27 cellular contexts compared by ENCODE assay signal in the genomic region with DNA sequence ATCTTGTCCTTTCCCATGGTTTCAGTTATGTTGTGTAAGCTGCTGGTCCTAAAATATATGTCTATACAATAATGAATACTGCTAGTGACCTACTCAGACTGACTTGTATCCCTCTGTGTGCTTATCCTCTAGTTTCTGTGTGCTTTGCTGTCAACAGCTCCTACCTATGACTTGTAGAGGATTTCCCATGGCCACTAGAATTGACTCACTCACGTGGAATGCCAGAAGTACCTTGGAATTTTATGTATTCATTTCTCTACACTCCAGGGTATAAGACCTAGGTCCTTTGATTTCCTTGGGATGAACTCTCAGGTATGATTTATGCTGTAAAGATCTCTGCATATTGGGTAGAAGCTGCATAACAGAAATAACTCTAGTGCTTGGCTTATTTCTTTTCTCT.
DNase-seq lines count a peak whose midpoint lies in the region; ATAC-seq, FAIRE-seq and TF ChIP-seq lines count a peak whose summit lies in the region.
"Had no signal": no experiment of that assay in that cellular context is flagged by ENCODE, and none has a peak within 500 bp of the region (broad histone marks: within the 10 kb centered on the region; RNA-seq: fewer than 3 reads in every experiment).

No MANE protein-coding gene starts in this region.

- TF ChIP-seq RAD21 in IMR-90 (IDR thresholded peaks at IDR 0.05; ENCODE audit: low read length) = no peak

- H3K4me2 ChIP-seq in IMR-90 (ENCODE audit: low read depth, low read length) (no peak overlapping the region), keratinocyte (ENCODE audit: control insufficient read depth, extremely low read depth, insufficient read depth, low read depth, low read length) (no peak overlapping the region)
- H3K4me2 ChIP-seq: A549 had no signal

- no peak overlapping the region for H4K8ac ChIP-seq in IMR-90 (ENCODE audit: low read depth in 2 of 2, low read length in 2 of 2)

- no peak overlapping the region for H2BK20ac ChIP-seq in IMR-90 (ENCODE audit: low read depth, low read length)

- no peak overlapping the region for H3K14ac ChIP-seq in IMR-90 (replicated peaks; ENCODE audit: low read depth, low read length)

- H4K20me1 ChIP-seq in IMR-90 (ENCODE audit: insufficient read depth, low read length) (no peaks in the 10 kb centered on the region), keratinocyte (ENCODE audit: control insufficient read depth, extremely low read depth, insufficient read depth, low read length) (no peaks in the 10 kb centered on the region)
- H4K20me1 ChIP-seq: BLaER1 treated with 17β-estradiol and CSF1 and Interleukin-3, amounts not matched to agents 10 nM and 100 nM had no signal

- peaks cover 8 to 13% (median 13%) of the 10 kb centered on the region in 3 donors for H3K9me3 Mint-ChIP-seq in T-cell

- H2AFZ ChIP-seq in IMR-90 (replicated peaks; ENCODE audit: low read length, poor library complexity) = no peak overlapping the region
- H2AFZ ChIP-seq in keratinocyte (ENCODE audit: control insufficient read depth, low read length) = no peak overlapping the region

- no peak overlapping the region for H3K27ac Mint-ChIP-seq in T-cell
- H3K27ac Mint-ChIP-seq: memory B cell; naive thymus-derived CD4-positive, alpha-beta T cell had no signal

- H3K4ac ChIP-seq in IMR-90 (ENCODE audit: low read depth, low read length) = no peak overlapping the region

- H3K18ac ChIP-seq in IMR-90 (ENCODE audit: low read depth, low read length) = no peak overlapping the region

- H3K4me1 ChIP-seq in IMR-90 (ENCODE audit: control insufficient read depth, insufficient read depth, low read length) = no peaks in the 10 kb centered on the region; the same call in 1 of the 2 replicates
- no peaks in the 10 kb centered on the region for H3K4me1 ChIP-seq in keratinocyte (ENCODE audit: control insufficient read depth, extremely low read depth, insufficient read depth, low read length)
- H3K4me1 ChIP-seq in SJCRH30 = no peaks in the 10 kb centered on the region
- H3K4me1 ChIP-seq: A549, right atrium auricular region, upper lobe of right lung had no signal

- POLR2A ChIA-PET in IMR-90 (lab: Charles Lee; ENCODE audit: unreplicated experiment) (no interaction called here), T-cell (lab: Charles Lee) (no interaction called here)

- peak; percentile 27 for DNase-seq in AG10803 (ENCODE audit: low read depth)
- peak; percentile 45 for DNase-seq in IMR-90
- DNase-seq in bronchial epithelial cell (ENCODE audit: low read depth) = peak; percentile 87
- DNase-seq in keratinocyte (ENCODE audit: low read depth, low spot score) = no peak
- no peak for DNase-seq in NCI-H446 (lab: John Stamatoyannopoulos, UW)
- DNase-seq in T-cell = no peak
- DNase-seq in SJCRH30 = no peak
- DNase-seq: activated CD4-positive, alpha-beta T cell treated with anti-CD3 and anti-CD28 coated beads, Interleukin-2, amount 50 U/mL, for 4 hours; activated gamma-delta T cell; amniotic stem cell; Calu3; hippocampal formation; kidney; naive thymus-derived CD4-positive, alpha-beta T cell; NCI-H1694; NCI-H774; OCI-M1; stimulated activated CD4-positive, alpha-beta T cell treated with anti-CD3 and anti-CD28 coated beads, Interleukin-4, amount 100 ng/mL, for 4 hours; T-helper 2 cell; upper lobe of right lung had no signal

- no peak overlapping the region for H3K23ac ChIP-seq in IMR-90 (ENCODE audit: low read depth, low read length)

- dilution Hi-C loops in IMR-90 (cut with HindIII; ENCODE audit: low sequenced_read_pairs, unreplicated experiment) = no loop called here
- dilution Hi-C loops in keratinocyte (cut with MboI; ENCODE audit: extremely low pct_ligation_motif_present, low sequenced_read_pairs) = no loop called here

- H3K36me3 Mint-ChIP-seq in T-cell = no peaks in the 10 kb centered on the region
- H3K36me3 Mint-ChIP-seq: memory B cell had no signal

- H3K27ac ChIP-seq in IMR-90 (ENCODE audit: insufficient read depth, low read length) (no peak overlapping the region), keratinocyte (ENCODE audit: control insufficient read depth, insufficient read depth, low read length) (no peak overlapping the region), SJCRH30 (no peak overlapping the region)
- H3K27ac ChIP-seq: A549; BLaER1 treated with 17β-estradiol and CSF1 and Interleukin-3, amounts not matched to agents 10 nM and 100 nM; right atrium auricular region; upper lobe of right lung had no signal

- WGBS in IMR-90 (ENCODE audit: extremely low coverage in 2 of 2, insufficient read length in 1 of 2), 2 experiments = no CpG with 5 or more reads among the region's 1 CpG

- no peak overlapping the region for H2AK5ac ChIP-seq in IMR-90 (ENCODE audit: low read depth, low read length)

- no TSS peak for BruUV-seq in IMR-90 (replicated peaks; lab: Mats Ljungman, UMichigan)

- FAIRE-seq in bronchial epithelial cell (lab: Jason Lieb, UNC) (no peak), keratinocyte (lab: Jason Lieb, UNC) (peak; percentile 46)
- FAIRE-seq: A549, endometrium, G401.6, kidney had no signal

- H4K5ac ChIP-seq in IMR-90 (ENCODE audit: low read depth, low read length) = no peak overlapping the region

- ATAC-seq in IMR-90 (ENCODE audit: low read depth) = peak; percentile 21; the same call in 1 of the 2 replicates
- ATAC-seq in GM18868 (IDR thresholded peaks at IDR 0.05; ENCODE audit: unreplicated experiment) = no peak
- no peak for ATAC-seq in T-cell (replicated peaks in 1 of 4)
- ATAC-seq: A549; naive thymus-derived CD4-positive, alpha-beta T cell; upper lobe of right lung had no signal

- no peaks in the 10 kb centered on the region for H3K4me1 Mint-ChIP-seq in T-cell
- H3K4me1 Mint-ChIP-seq: memory B cell; naive thymus-derived CD4-positive, alpha-beta T cell had no signal

- CTCF ChIA-PET in IMR-90 (lab: Yijun Ruan, JAX) (no interaction called here), T-cell (lab: Charles Lee) (no interaction called here)

- no peaks in the 10 kb centered on the region for H3K9me3 ChIP-seq in IMR-90 (ENCODE audit: control insufficient read depth, insufficient read depth, low read length)
- H3K9me3 ChIP-seq in keratinocyte (ENCODE audit: control insufficient read depth, low read depth, low read length) = no peaks in the 10 kb centered on the region
- no peaks in the 10 kb centered on the region; the same call in 1 of the 2 replicates for H3K9me3 ChIP-seq in SJCRH30 (replicated peaks)
- H3K9me3 ChIP-seq: A549, right atrium auricular region, upper lobe of right lung had no signal

- H2AK9ac ChIP-seq in IMR-90 (replicated peaks; ENCODE audit: low read depth, low read length, poor library complexity) = no peak overlapping the region

- no peaks in the 10 kb centered on the region for H3K27me3 ChIP-seq in IMR-90 (ENCODE audit: control insufficient read depth, insufficient read depth, low read length)
- no peaks in the 10 kb centered on the region for H3K27me3 ChIP-seq in bronchial epithelial cell (ENCODE audit: control insufficient read depth, insufficient read depth, low read length)
- no peaks in the 10 kb centered on the region for H3K27me3 ChIP-seq in keratinocyte (ENCODE audit: control insufficient read depth, extremely low read depth, insufficient read depth, low read length)
- H3K27me3 ChIP-seq in SJCRH30 = no peaks in the 10 kb centered on the region
- H3K27me3 ChIP-seq: BLaER1 treated with 17β-estradiol and CSF1 and Interleukin-3, amounts not matched to agents 10 nM and 100 nM; right atrium auricular region; upper lobe of right lung had no signal

- in situ Hi-C loops in IMR-90 (cut with MboI; ENCODE audit: low sequenced_read_pairs) = no loop called here

- H3K79me2 ChIP-seq in keratinocyte (ENCODE audit: control insufficient read depth, insufficient read depth, low read length) = no peaks in the 10 kb centered on the region

- H3K9ac ChIP-seq in IMR-90 (ENCODE audit: low read depth, low read length) (no peak overlapping the region), keratinocyte (ENCODE audit: control insufficient read depth, extremely low read depth, insufficient read depth, low read length) (no peak overlapping the region)
- H3K9ac ChIP-seq: BLaER1 treated with 17β-estradiol and CSF1 and Interleukin-3, amounts not matched to agents 10 nM and 100 nM had no signal

- H3K27me3 Mint-ChIP-seq in T-cell = no peaks in the 10 kb centered on the region
- H3K27me3 Mint-ChIP-seq: memory B cell; naive thymus-derived CD4-positive, alpha-beta T cell had no signal

- intact Hi-C loops in IMR-90 (cut with micrococcal nuclease) = no loop called here

- H3K4me3 ChIP-seq in AG10803 (ENCODE audit: low read length) (no peak overlapping the region), IMR-90 (ENCODE audit: insufficient read depth, low read depth, low read length) (no peak overlapping the region), bronchial epithelial cell (ENCODE audit: low read depth, low read length) (no peak overlapping the region), keratinocyte (ENCODE audit: control insufficient read depth in 2 of 3, extremely low read depth in 1 of 3, insufficient read depth in 2 of 3, low read depth in 1 of 3, low read length in 3 of 3) (no peak overlapping the region), SJCRH30 (no peak overlapping the region)
- H3K4me3 ChIP-seq: A549; BLaER1 treated with 17β-estradiol and CSF1 and Interleukin-3, amounts not matched to agents 10 nM and 100 nM; right atrium auricular region; upper lobe of right lung had no signal

- no peak overlapping the region for H4K91ac ChIP-seq in IMR-90 (ENCODE audit: insufficient read depth, low read depth, low read length)

- H3K56ac ChIP-seq in IMR-90 (ENCODE audit: extremely low read depth, insufficient read depth, low read length) = no peak overlapping the region

- no peak overlapping the region for H2BK5ac ChIP-seq in IMR-90 (ENCODE audit: low read depth, low read length, poor library complexity, severe bottlenecking)

- TF ChIP-seq POLR2A in IMR-90 (IDR thresholded peaks at IDR 0.05; ENCODE audit: low read depth, low read length) = no peak

- H2BK120ac ChIP-seq in IMR-90 (ENCODE audit: low read depth, low read length) = no peak overlapping the region

- H3K9me1 ChIP-seq in IMR-90 (ENCODE audit: insufficient read depth, low read length) = no peaks in the 10 kb centered on the region
- H3K9me1 ChIP-seq in keratinocyte (ENCODE audit: control insufficient read depth, extremely low read depth, insufficient read depth, low read length) = no peaks in the 10 kb centered on the region

- no peaks in the 10 kb centered on the region for H3K79me1 ChIP-seq in IMR-90 (ENCODE audit: low read depth in 1 of 2, low read length in 2 of 2)

- H3K36me3 ChIP-seq in IMR-90 (ENCODE audit: control insufficient read depth, insufficient read depth, low read length) = no peaks in the 10 kb centered on the region
- no peaks in the 10 kb centered on the region for H3K36me3 ChIP-seq in bronchial epithelial cell (ENCODE audit: control insufficient read depth, insufficient read depth, low read length)
- H3K36me3 ChIP-seq in keratinocyte (ENCODE audit: control insufficient read depth in 2 of 2, extremely low read depth in 1 of 2, insufficient read depth in 2 of 2, low read length in 2 of 2) = no peaks in the 10 kb centered on the region
- H3K36me3 ChIP-seq in SJCRH30 = no peaks in the 10 kb centered on the region
- H3K36me3 ChIP-seq: BLaER1 treated with 17β-estradiol and CSF1 and Interleukin-3, amounts not matched to agents 10 nM and 100 nM; right atrium auricular region; upper lobe of right lung had no signal

- H3K4me3 Mint-ChIP-seq in T-cell = no peak overlapping the region
- H3K4me3 Mint-ChIP-seq: memory B cell; naive thymus-derived CD4-positive, alpha-beta T cell had no signal

- TF ChIP-seq CTCF in AG10803 (conservative IDR thresholded peaks at IDR 0.05; ENCODE audit: low read length) = no peak
- no peak for TF ChIP-seq CTCF in IMR-90 (conservative IDR thresholded peaks at IDR 0.05; ENCODE audit: low read depth, low read length)
- no peak for TF ChIP-seq CTCF in bronchial epithelial cell (IDR thresholded peaks at IDR 0.05; ENCODE audit: insufficient read depth, low read length, severe bottlenecking)
- TF ChIP-seq CTCF in keratinocyte (optimal IDR thresholded peaks at IDR 0.05 in 1 of 3, IDR thresholded peaks at IDR 0.05 in 1 of 3, conservative IDR thresholded peaks at IDR 0.05 in 1 of 3; ENCODE audit: extremely low read depth in 1 of 3, insufficient read depth in 2 of 3, low read length in 3 of 3) = no peak

- no peak overlapping the region for H2BK15ac ChIP-seq in IMR-90 (ENCODE audit: low read depth, low read length)

Comparison
In these comparisons a context has a peak if more than half of its experiments do, and no peak if none do; other contexts are left out.
1. DNase-seq: peak in AG10803 (single experiment), IMR-90 (single experiment) and bronchial epithelial cell (single experiment); none in keratinocyte (single experiment), NCI-H446 (0 of 2), T-cell (0 of 34) and SJCRH30 (0 of 2).